ENCODE assay signal across 21 cellular contexts in the genomic region with DNA sequence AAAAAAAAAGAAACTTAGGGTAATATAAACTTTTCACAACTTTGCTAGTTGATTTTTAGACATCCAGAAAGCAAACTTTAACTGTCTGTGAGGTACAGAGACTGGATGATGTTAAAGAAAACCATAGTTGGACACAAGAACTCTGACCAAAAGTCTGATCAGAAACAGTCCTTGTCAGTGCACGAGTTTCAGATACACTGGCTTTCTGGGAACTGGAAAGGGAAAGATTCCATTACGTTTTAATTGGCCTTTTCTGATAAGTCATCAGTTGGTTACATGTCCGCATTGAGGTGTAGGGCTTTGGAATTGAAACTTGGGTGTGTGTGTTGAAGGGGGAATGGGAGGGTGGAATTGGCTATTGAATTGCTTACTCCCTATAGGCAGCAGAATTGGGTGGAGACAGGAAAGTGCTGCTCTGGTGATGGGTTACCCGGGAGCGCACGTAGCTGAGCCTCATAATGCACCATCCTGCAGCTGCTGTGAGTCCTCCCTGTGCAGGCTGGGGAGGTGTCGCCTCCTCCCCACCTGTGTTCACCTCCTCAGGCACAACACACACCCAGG. TPM values are rescaled to one million over a fixed set of nuclear protein-coding genes. Genes with fewer than 3 reads are reported as not detected.
DNase-seq lines count a peak whose midpoint lies in the region; ATAC-seq and TF ChIP-seq lines count a peak whose summit lies in the region.
"Had no signal": no experiment of that assay in that cellular context is flagged by ENCODE, and none has a peak within 500 bp of the region (broad histone marks: within the 10 kb centered on the region; RNA-seq: fewer than 3 reads in every experiment).

No MANE protein-coding gene starts in this region.

- no peak for ATAC-seq in activated CD4-positive, alpha-beta T cell treated with anti-CD3 and anti-CD28 coated beads for 36 hours
- ATAC-seq in right cardiac atrium, result peak in 1 of 2 donors; percentile 68
- ATAC-seq in stimulated activated effector memory CD8-positive, alpha-beta T cell treated with anti-CD3 and anti-CD28 coated beads, Interleukin-12 subunit alpha, Interleukin-12 subunit beta, amount 100 ng/mL, for 72 hours, result no peak
- no peak for ATAC-seq in activated naive CD8-positive, alpha-beta T cell treated with anti-CD3 and anti-CD28 coated beads, Interleukin-2, amount 50 U/mL, for 24 hours

- H3K4me3 ChIP-seq in breast epithelium (no peak overlapping the region), right cardiac atrium (ENCODE audit: low read length) (no peak overlapping the region)
- H3K4me3 ChIP-seq: coronary artery, MG63, skin epidermis, thyroid gland had no signal

- H3K9me3 Mint-ChIP-seq in activated CD4-positive, alpha-beta T cell treated with anti-CD3 and anti-CD28 coated beads for 36 hours (ENCODE audit: low read depth), result no peaks in the 10 kb centered on the region
- H3K9me3 Mint-ChIP-seq in stimulated activated effector memory CD8-positive, alpha-beta T cell treated with anti-CD3 and anti-CD28 coated beads, Interleukin-12 subunit alpha, Interleukin-12 subunit beta, amount 100 ng/mL, for 72 hours, result no peaks in the 10 kb centered on the region
- no peaks in the 10 kb centered on the region for H3K9me3 Mint-ChIP-seq in activated naive CD8-positive, alpha-beta T cell treated with anti-CD3 and anti-CD28 coated beads, Interleukin-2, amount 50 U/mL, for 24 hours
- H3K9me3 Mint-ChIP-seq: T-helper 2 cell treated with Interferon-gamma antibody and Interleukin-4, amounts not matched to agents 5 μg/mL and 100 μg/mL, for 36 hours had no signal

- H3K9me3 ChIP-seq in breast epithelium, result no peaks in the 10 kb centered on the region
- no peaks in the 10 kb centered on the region for H3K9me3 ChIP-seq in right cardiac atrium (ENCODE audit: control insufficient read depth, low read length)
- H3K9me3 ChIP-seq: MG63, thyroid gland had no signal

- H3K36me3 Mint-ChIP-seq in activated CD4-positive, alpha-beta T cell treated with anti-CD3 and anti-CD28 coated beads for 36 hours (ENCODE audit: low read depth), result peaks cover 29% of the 10 kb centered on the region
- peaks cover 78% of the 10 kb centered on the region for H3K36me3 Mint-ChIP-seq in stimulated activated effector memory CD8-positive, alpha-beta T cell treated with anti-CD3 and anti-CD28 coated beads, Interleukin-12 subunit alpha, Interleukin-12 subunit beta, amount 100 ng/mL, for 72 hours
- H3K36me3 Mint-ChIP-seq in activated naive CD8-positive, alpha-beta T cell treated with anti-CD3 and anti-CD28 coated beads, Interleukin-2, amount 50 U/mL, for 24 hours (ENCODE audit: low read depth), result peaks cover 36% of the 10 kb centered on the region

- H3K4me3 Mint-ChIP-seq in activated CD4-positive, alpha-beta T cell treated with anti-CD3 and anti-CD28 coated beads for 36 hours, result no peak overlapping the region
- H3K4me3 Mint-ChIP-seq in stimulated activated effector memory CD8-positive, alpha-beta T cell treated with anti-CD3 and anti-CD28 coated beads, Interleukin-12 subunit alpha, Interleukin-12 subunit beta, amount 100 ng/mL, for 72 hours, result no peak overlapping the region
- no peak overlapping the region for H3K4me3 Mint-ChIP-seq in activated naive CD8-positive, alpha-beta T cell treated with anti-CD3 and anti-CD28 coated beads, Interleukin-2, amount 50 U/mL, for 24 hours
- H3K4me3 Mint-ChIP-seq: T-helper 2 cell treated with Interferon-gamma antibody and Interleukin-4, amounts not matched to agents 5 μg/mL and 100 μg/mL, for 36 hours had no signal

- POLR2A ChIA-PET in activated CD4-positive, alpha-beta T cell treated with anti-CD3 and anti-CD28 coated beads for 36 hours (lab: Charles Lee), result no interaction called here

- peaks cover 5 to 25% of the 10 kb centered on the region in 2 donors for H3K4me1 ChIP-seq in breast epithelium
- peaks cover 14% of the 10 kb centered on the region for H3K4me1 ChIP-seq in right cardiac atrium (ENCODE audit: control insufficient read depth, insufficient read depth, low read length)

- peaks cover 51% of the 10 kb centered on the region for H3K4me1 Mint-ChIP-seq in activated CD4-positive, alpha-beta T cell treated with anti-CD3 and anti-CD28 coated beads for 36 hours
- H3K4me1 Mint-ChIP-seq in stimulated activated effector memory CD8-positive, alpha-beta T cell treated with anti-CD3 and anti-CD28 coated beads, Interleukin-12 subunit alpha, Interleukin-12 subunit beta, amount 100 ng/mL, for 72 hours, result peaks cover 53% of the 10 kb centered on the region
- peaks cover 53% of the 10 kb centered on the region for H3K4me1 Mint-ChIP-seq in activated naive CD8-positive, alpha-beta T cell treated with anti-CD3 and anti-CD28 coated beads, Interleukin-2, amount 50 U/mL, for 24 hours

- peak overlapping the region; percentile 19 to 33 for H3K27ac ChIP-seq in breast epithelium
- peak overlapping the region; percentile 50 for H3K27ac ChIP-seq in right cardiac atrium (ENCODE audit: low read length)
- H3K27ac ChIP-seq: 22Rv1, coronary artery had no signal

- CTCF ChIA-PET in activated CD4-positive, alpha-beta T cell treated with anti-CD3 and anti-CD28 coated beads for 36 hours (lab: Charles Lee), result no interaction called here

- no peaks in the 10 kb centered on the region for H3K36me3 ChIP-seq in breast epithelium

- no peaks in the 10 kb centered on the region for H3K27me3 Mint-ChIP-seq in activated CD4-positive, alpha-beta T cell treated with anti-CD3 and anti-CD28 coated beads for 36 hours
- no peaks in the 10 kb centered on the region for H3K27me3 Mint-ChIP-seq in activated naive CD8-positive, alpha-beta T cell treated with anti-CD3 and anti-CD28 coated beads, Interleukin-2, amount 50 U/mL, for 24 hours

- no peak for TF ChIP-seq POLR2A in breast epithelium (IDR thresholded peaks at IDR 0.05)

- H3K27ac Mint-ChIP-seq in activated CD4-positive, alpha-beta T cell treated with anti-CD3 and anti-CD28 coated beads for 36 hours, result peak overlapping the region; percentile 21
- H3K27ac Mint-ChIP-seq in stimulated activated effector memory CD8-positive, alpha-beta T cell treated with anti-CD3 and anti-CD28 coated beads, Interleukin-12 subunit alpha, Interleukin-12 subunit beta, amount 100 ng/mL, for 72 hours, result peak overlapping the region; percentile 10
- H3K27ac Mint-ChIP-seq in activated naive CD8-positive, alpha-beta T cell treated with anti-CD3 and anti-CD28 coated beads, Interleukin-2, amount 50 U/mL, for 24 hours, result no peak overlapping the region
- H3K27ac Mint-ChIP-seq: T-helper 2 cell treated with Interferon-gamma antibody and Interleukin-4, amounts not matched to agents 5 μg/mL and 100 μg/mL, for 36 hours had no signal

- WGBS in right cardiac atrium, result 62% methylated on average over 7 of the region's 7 CpGs

- intact Hi-C loops in activated CD4-positive, alpha-beta T cell treated with anti-CD3 and anti-CD28 coated beads for 36 hours (cut with DNase I, micrococcal nuclease), result no loop called here
- intact Hi-C loops in breast epithelium (cut with DNase I; ENCODE audit: low total_unique reads) (no loop called here), right cardiac atrium (cut with DNase I) (no loop called here)

- DNase-seq in activated CD4-positive, alpha-beta T cell treated with anti-CD3 and anti-CD28 coated beads for 36 hours, result no peak
- DNase-seq in activated CD4-positive, alpha-beta T cell treated with anti-CD3 and anti-CD28 coated beads, Interleukin-2, amount 50 U/mL, for 48 hours, result no peak
- DNase-seq in breast epithelium (ENCODE audit: low spot score in 2 of 2), result no peak
- DNase-seq in right cardiac atrium, result no peak
- DNase-seq in stimulated activated effector memory CD8-positive, alpha-beta T cell treated with anti-CD3 and anti-CD28 coated beads, Interleukin-12 subunit alpha, Interleukin-12 subunit beta, amount 100 ng/mL, for 72 hours (ENCODE audit: low spot score in 2 of 2), result no peak
- no peak for DNase-seq in retina
- no peak for DNase-seq in NCI-H2081 treated with DMSO at 0.1 percent for 48 hours (lab: John Stamatoyannopoulos, UW)
- DNase-seq in activated naive CD8-positive, alpha-beta T cell treated with anti-CD3 and anti-CD28 coated beads, Interleukin-2, amount 50 U/mL, for 24 hours, result no peak
- DNase-seq: activated naive CD4-positive, alpha-beta T cell; DMS 273 treated with DMSO at 0.1 percent for 48 hours; GDM1; MG63; midbrain; NCI-H1694 treated with DMSO at 0.1 percent for 48 hours; NCI-H345; nucleus accumbens; thyroid gland had no signal

- no peak for TF ChIP-seq CTCF in breast epithelium (IDR thresholded peaks at IDR 0.05)

- H3K27me3 ChIP-seq in breast epithelium, result no peaks in the 10 kb centered on the region
- H3K27me3 ChIP-seq in right cardiac atrium (ENCODE audit: control insufficient read depth, insufficient read depth), result no peaks in the 10 kb centered on the region
- H3K27me3 ChIP-seq: MG63, thyroid gland had no signal

RNA-seq across cellular contexts. Expression of a gene that starts 13.5 kb away (rescaled TPM):
- total RNA-seq in activated CD4-positive, alpha-beta T cell treated with anti-CD3 and anti-CD28 coated beads for 36 hours, result 100 to 1,000 TPM; 173 to 208 TPM
- total RNA-seq in breast epithelium, result 100 to 1,000 TPM; 103 to 121 (median 121) TPM
- total RNA-seq in right cardiac atrium, result 100 to 1,000 TPM; 145 to 164 (median 153) TPM
- 110 TPM for polyA plus RNA-seq in right cardiac atrium

RNA-seq across cellular contexts. Expression of a gene that starts 39.0 kb away (rescaled TPM):
- total RNA-seq in activated CD4-positive, alpha-beta T cell treated with anti-CD3 and anti-CD28 coated beads for 36 hours, result 10 to 100 TPM; 10.1 to 25.4 TPM
- total RNA-seq in breast epithelium (10 to 100 TPM; 14.4 to 18.7 (median 14.7) TPM), right cardiac atrium (10 to 100 TPM; 14.0 to 21.7 (median 20.1) TPM)
- polyA plus RNA-seq in right cardiac atrium, result 15.4 TPM

RNA-seq across cellular contexts. Expression of a gene that starts 59.9 kb away (rescaled TPM):
- total RNA-seq in activated CD4-positive, alpha-beta T cell treated with anti-CD3 and anti-CD28 coated beads for 36 hours, result 10 to 100 TPM in 1 of 2 experiments, 1 to 10 TPM in 1; 9.8 to 15.2 TPM
- total RNA-seq in breast epithelium, result 10 to 100 TPM; 15.4 to 18.0 (median 17.6) TPM
- 1 to 10 TPM; 7.9 to 9.9 (median 9.1) TPM for total RNA-seq in right cardiac atrium
- 5.4 TPM for polyA plus RNA-seq in right cardiac atrium
